ENCODE assay signal across 1 cellular context in genomic region chr13:45447050-45447661, GRCh38.
TF ChIP-seq lines count a peak whose summit lies in the region.

No MANE protein-coding gene starts in this region.

TF ChIP-seq in HepG2, 621 proteins besides CTCF, POLR2A, EP300 and RAD21 (continued from another document):
- TF ChIP-seq, protein P1, sequence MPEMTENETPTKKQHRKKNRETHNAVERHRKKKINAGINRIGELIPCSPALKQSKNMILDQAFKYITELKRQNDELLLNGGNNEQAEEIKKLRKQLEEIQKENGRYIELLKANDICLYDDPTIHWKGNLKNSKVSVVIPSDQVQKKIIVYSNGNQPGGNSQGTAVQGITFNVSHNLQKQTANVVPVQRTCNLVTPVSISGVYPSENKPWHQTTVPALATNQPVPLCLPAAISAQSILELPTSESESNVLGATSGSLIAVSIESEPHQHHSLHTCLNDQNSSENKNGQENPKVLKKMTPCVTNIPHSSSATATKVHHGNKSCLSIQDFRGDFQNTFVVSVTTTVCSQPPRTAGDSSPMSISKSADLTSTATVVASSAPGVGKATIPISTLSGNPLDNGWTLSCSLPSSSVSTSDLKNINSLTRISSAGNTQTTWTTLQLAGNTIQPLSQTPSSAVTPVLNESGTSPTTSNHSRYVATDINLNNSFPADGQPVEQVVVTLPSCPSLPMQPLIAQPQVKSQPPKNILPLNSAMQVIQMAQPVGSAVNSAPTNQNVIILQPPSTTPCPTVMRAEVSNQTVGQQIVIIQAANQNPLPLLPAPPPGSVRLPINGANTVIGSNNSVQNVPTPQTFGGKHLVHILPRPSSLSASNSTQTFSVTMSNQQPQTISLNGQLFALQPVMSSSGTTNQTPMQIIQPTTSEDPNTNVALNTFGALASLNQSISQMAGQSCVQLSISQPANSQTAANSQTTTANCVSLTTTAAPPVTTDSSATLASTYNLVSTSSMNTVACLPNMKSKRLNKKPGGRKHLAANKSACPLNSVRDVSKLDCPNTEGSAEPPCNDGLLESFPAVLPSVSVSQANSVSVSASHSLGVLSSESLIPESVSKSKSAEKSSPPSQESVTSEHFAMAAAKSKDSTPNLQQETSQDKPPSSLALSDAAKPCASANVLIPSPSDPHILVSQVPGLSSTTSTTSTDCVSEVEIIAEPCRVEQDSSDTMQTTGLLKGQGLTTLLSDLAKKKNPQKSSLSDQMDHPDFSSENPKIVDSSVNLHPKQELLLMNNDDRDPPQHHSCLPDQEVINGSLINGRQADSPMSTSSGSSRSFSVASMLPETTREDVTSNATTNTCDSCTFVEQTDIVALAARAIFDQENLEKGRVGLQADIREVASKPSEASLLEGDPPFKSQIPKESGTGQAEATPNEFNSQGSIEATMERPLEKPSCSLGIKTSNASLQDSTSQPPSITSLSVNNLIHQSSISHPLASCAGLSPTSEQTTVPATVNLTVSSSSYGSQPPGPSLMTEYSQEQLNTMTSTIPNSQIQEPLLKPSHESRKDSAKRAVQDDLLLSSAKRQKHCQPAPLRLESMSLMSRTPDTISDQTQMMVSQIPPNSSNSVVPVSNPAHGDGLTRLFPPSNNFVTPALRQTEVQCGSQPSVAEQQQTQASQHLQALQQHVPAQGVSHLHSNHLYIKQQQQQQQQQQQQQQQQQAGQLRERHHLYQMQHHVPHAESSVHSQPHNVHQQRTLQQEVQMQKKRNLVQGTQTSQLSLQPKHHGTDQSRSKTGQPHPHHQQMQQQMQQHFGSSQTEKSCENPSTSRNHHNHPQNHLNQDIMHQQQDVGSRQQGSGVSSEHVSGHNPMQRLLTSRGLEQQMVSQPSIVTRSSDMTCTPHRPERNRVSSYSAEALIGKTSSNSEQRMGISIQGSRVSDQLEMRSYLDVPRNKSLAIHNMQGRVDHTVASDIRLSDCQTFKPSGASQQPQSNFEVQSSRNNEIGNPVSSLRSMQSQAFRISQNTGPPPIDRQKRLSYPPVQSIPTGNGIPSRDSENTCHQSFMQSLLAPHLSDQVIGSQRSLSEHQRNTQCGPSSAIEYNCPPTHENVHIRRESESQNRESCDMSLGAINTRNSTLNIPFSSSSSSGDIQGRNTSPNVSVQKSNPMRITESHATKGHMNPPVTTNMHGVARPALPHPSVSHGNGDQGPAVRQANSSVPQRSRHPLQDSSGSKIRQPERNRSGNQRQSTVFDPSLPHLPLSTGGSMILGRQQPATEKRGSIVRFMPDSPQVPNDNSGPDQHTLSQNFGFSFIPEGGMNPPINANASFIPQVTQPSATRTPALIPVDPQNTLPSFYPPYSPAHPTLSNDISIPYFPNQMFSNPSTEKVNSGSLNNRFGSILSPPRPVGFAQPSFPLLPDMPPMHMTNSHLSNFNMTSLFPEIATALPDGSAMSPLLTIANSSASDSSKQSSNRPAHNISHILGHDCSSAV (CRISPR knock-in tag; IDR thresholded peaks at IDR 0.05; ENCODE audit: borderline replicate concordance) = no peak
- peak; percentile 55; the same call in 1 of the 2 replicates for TF ChIP-seq DR1 (CRISPR knock-in tag; IDR thresholded peaks at IDR 0.05)
- peak; percentile 42; the same call in 1 of the 2 replicates for TF ChIP-seq ZNF629 (CRISPR knock-in tag; conservative IDR thresholded peaks at IDR 0.05)
- no peak for TF ChIP-seq NFIC (IDR thresholded peaks at IDR 0.05; ENCODE audit: low read length)
- TF ChIP-seq KLF15 (CRISPR knock-in tag; IDR thresholded peaks at IDR 0.05; ENCODE audit: borderline replicate concordance) = no peak
- TF ChIP-seq ZNF598 (CRISPR knock-in tag; IDR thresholded peaks at IDR 0.05; ENCODE audit: borderline replicate concordance) = peak; percentile 48; the same call in 1 of the 2 replicates
- TF ChIP-seq IRX3 (CRISPR knock-in tag; IDR thresholded peaks at IDR 0.05; ENCODE audit: borderline replicate concordance, low read depth) = no peak
- TF ChIP-seq MYC (CRISPR knock-in tag; IDR thresholded peaks at IDR 0.05; ENCODE audit: borderline replicate concordance) = no peak
- peak; percentile 93 for TF ChIP-seq SOX5 (CRISPR knock-in tag; IDR thresholded peaks at IDR 0.05; ENCODE audit: borderline replicate concordance)
- TF ChIP-seq SAP130 (CRISPR knock-in tag; IDR thresholded peaks at IDR 0.05; ENCODE audit: low read depth) = peak; percentile 91
- peak; percentile 91 for TF ChIP-seq GATAD2A (CRISPR knock-in tag; IDR thresholded peaks at IDR 0.05)
- no peak for TF ChIP-seq MED8 (CRISPR knock-in tag; IDR thresholded peaks at IDR 0.05; ENCODE audit: insufficient replicate concordance)
- TF ChIP-seq TRIM24 (CRISPR knock-in tag; IDR thresholded peaks at IDR 0.05) = no peak
- TF ChIP-seq ISL2 (CRISPR knock-in tag; IDR thresholded peaks at IDR 0.05) = peak; percentile 88
- TF ChIP-seq ZNF761 (CRISPR knock-in tag; conservative IDR thresholded peaks at IDR 0.05) = 0 out of 2 replicates have a peak, but pooled peaks have one; percentile 47
- TF ChIP-seq ZNF430 (CRISPR knock-in tag; IDR thresholded peaks at IDR 0.05) = peak; percentile 36; the same call in 1 of the 2 replicates
- no peak for TF ChIP-seq SRSF1 (optimal IDR thresholded peaks at IDR 0.05; ENCODE audit: low read depth, low read length)
- TF ChIP-seq CEBPG (CRISPR knock-in tag; IDR thresholded peaks at IDR 0.05) = peak; percentile 75
- no peak for TF ChIP-seq RBM39 (IDR thresholded peaks at IDR 0.05; ENCODE audit: low read depth, low read length, poor library complexity, severe bottlenecking)
- no peak for TF ChIP-seq ZNF75D (CRISPR knock-in tag; IDR thresholded peaks at IDR 0.05; ENCODE audit: borderline replicate concordance)
- TF ChIP-seq, protein P2, sequence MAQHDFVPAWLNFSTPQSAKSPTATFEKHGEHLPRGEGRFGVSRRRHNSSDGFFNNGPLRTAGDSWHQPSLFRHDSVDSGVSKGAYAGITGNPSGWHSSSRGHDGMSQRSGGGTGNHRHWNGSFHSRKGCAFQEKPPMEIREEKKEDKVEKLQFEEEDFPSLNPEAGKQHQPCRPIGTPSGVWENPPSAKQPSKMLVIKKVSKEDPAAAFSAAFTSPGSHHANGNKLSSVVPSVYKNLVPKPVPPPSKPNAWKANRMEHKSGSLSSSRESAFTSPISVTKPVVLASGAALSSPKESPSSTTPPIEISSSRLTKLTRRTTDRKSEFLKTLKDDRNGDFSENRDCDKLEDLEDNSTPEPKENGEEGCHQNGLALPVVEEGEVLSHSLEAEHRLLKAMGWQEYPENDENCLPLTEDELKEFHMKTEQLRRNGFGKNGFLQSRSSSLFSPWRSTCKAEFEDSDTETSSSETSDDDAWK (CRISPR knock-in tag; IDR thresholded peaks at IDR 0.05) = no peak
- 0 out of 2 replicates have a peak, but pooled peaks have one; percentile 67 for TF ChIP-seq TARDBP (CRISPR knock-in tag; IDR thresholded peaks at IDR 0.05)
- peak; percentile 88; the same call in 1 of the 2 replicates for TF ChIP-seq MEIS1 (CRISPR knock-in tag; IDR thresholded peaks at IDR 0.05; ENCODE audit: borderline replicate concordance)
- TF ChIP-seq ZNF503 (CRISPR knock-in tag; IDR thresholded peaks at IDR 0.05) = peak; percentile 65; the same call in 1 of the 2 replicates
- TF ChIP-seq ZNF235 (CRISPR knock-in tag; IDR thresholded peaks at IDR 0.05; ENCODE audit: borderline replicate concordance) = no peak
- TF ChIP-seq, protein P3, sequence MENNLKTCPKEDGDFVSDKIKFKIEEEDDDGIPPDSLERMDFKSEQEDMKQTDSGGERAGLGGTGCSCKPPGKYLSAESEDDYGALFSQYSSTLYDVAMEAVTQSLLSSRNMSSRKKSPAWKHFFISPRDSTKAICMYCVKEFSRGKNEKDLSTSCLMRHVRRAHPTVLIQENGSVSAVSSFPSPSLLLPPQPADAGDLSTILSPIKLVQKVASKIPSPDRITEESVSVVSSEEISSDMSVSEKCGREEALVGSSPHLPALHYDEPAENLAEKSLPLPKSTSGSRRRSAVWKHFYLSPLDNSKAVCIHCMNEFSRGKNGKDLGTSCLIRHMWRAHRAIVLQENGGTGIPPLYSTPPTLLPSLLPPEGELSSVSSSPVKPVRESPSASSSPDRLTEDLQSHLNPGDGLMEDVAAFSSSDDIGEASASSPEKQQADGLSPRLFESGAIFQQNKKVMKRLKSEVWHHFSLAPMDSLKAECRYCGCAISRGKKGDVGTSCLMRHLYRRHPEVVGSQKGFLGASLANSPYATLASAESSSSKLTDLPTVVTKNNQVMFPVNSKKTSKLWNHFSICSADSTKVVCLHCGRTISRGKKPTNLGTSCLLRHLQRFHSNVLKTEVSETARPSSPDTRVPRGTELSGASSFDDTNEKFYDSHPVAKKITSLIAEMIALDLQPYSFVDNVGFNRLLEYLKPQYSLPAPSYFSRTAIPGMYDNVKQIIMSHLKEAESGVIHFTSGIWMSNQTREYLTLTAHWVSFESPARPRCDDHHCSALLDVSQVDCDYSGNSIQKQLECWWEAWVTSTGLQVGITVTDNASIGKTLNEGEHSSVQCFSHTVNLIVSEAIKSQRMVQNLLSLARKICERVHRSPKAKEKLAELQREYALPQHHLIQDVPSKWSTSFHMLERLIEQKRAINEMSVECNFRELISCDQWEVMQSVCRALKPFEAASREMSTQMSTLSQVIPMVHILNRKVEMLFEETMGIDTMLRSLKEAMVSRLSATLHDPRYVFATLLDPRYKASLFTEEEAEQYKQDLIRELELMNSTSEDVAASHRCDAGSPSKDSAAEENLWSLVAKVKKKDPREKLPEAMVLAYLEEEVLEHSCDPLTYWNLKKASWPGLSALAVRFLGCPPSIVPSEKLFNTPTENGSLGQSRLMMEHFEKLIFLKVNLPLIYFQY (CRISPR knock-in tag; IDR thresholded peaks at IDR 0.05; ENCODE audit: borderline replicate concordance) = no peak
- no peak for TF ChIP-seq ISX (CRISPR knock-in tag; conservative IDR thresholded peaks at IDR 0.05)
- no peak for TF ChIP-seq JARID2 (CRISPR knock-in tag; IDR thresholded peaks at IDR 0.05; ENCODE audit: insufficient replicate concordance)
- no peak for TF ChIP-seq SETDB1 (CRISPR knock-in tag; IDR thresholded peaks at IDR 0.05; ENCODE audit: borderline replicate concordance)
- TF ChIP-seq NR2C2 (CRISPR knock-in tag; IDR thresholded peaks at IDR 0.05; ENCODE audit: borderline replicate concordance) = peak; percentile 89
- no peak for TF ChIP-seq NCOA1 (CRISPR knock-in tag; IDR thresholded peaks at IDR 0.05)
- no peak for TF ChIP-seq TAF15 (IDR thresholded peaks at IDR 0.05; ENCODE audit: low read depth, low read length, poor library complexity, severe bottlenecking)
- TF ChIP-seq FOSL1 (CRISPR knock-in tag; IDR thresholded peaks at IDR 0.05; ENCODE audit: borderline replicate concordance) = no peak
- TF ChIP-seq ZNF776 (CRISPR knock-in tag; IDR thresholded peaks at IDR 0.05) = no peak
- no peak for TF ChIP-seq ZNF619 (CRISPR knock-in tag; IDR thresholded peaks at IDR 0.05)
- TF ChIP-seq TGIF2 (CRISPR knock-in tag; IDR thresholded peaks at IDR 0.05) = no peak; the same call in 1 of the 2 replicates
- 0 out of 2 replicates have a peak, but pooled peaks have one; percentile 31 for TF ChIP-seq HINFP (CRISPR knock-in tag; IDR thresholded peaks at IDR 0.05; ENCODE audit: low read depth)
- no peak for TF ChIP-seq ZNF589 (CRISPR knock-in tag; conservative IDR thresholded peaks at IDR 0.05)
- no peak for TF ChIP-seq MAFG (CRISPR knock-in tag; IDR thresholded peaks at IDR 0.05)
- TF ChIP-seq, protein P4, sequence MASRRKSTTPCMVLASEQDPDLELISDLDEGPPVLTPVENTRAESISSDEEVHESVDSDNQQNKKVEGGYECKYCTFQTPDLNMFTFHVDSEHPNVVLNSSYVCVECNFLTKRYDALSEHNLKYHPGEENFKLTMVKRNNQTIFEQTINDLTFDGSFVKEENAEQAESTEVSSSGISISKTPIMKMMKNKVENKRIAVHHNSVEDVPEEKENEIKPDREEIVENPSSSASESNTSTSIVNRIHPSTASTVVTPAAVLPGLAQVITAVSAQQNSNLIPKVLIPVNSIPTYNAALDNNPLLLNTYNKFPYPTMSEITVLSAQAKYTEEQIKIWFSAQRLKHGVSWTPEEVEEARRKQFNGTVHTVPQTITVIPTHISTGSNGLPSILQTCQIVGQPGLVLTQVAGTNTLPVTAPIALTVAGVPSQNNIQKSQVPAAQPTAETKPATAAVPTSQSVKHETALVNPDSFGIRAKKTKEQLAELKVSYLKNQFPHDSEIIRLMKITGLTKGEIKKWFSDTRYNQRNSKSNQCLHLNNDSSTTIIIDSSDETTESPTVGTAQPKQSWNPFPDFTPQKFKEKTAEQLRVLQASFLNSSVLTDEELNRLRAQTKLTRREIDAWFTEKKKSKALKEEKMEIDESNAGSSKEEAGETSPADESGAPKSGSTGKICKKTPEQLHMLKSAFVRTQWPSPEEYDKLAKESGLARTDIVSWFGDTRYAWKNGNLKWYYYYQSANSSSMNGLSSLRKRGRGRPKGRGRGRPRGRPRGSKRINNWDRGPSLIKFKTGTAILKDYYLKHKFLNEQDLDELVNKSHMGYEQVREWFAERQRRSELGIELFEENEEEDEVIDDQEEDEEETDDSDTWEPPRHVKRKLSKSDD (CRISPR knock-in tag; IDR thresholded peaks at IDR 0.05; ENCODE audit: low read depth) = peak; percentile 84
- peak; percentile 97 for TF ChIP-seq FOXO1 (CRISPR knock-in tag; IDR thresholded peaks at IDR 0.05)
- TF ChIP-seq NFE2L2 (IDR thresholded peaks at IDR 0.05; ENCODE audit: low read length) = no peak
- no peak for TF ChIP-seq ZFYVE20 (CRISPR knock-in tag; IDR thresholded peaks at IDR 0.05; ENCODE audit: borderline replicate concordance, low read depth)
- no peak for TF ChIP-seq NFYB (CRISPR knock-in tag; IDR thresholded peaks at IDR 0.05)
- peak; percentile 84 for TF ChIP-seq ZMYM4 (CRISPR knock-in tag; IDR thresholded peaks at IDR 0.05)
- no peak for TF ChIP-seq REPIN1 (CRISPR knock-in tag; IDR thresholded peaks at IDR 0.05; ENCODE audit: borderline replicate concordance, low read depth)
- TF ChIP-seq GTF3A (CRISPR knock-in tag; conservative IDR thresholded peaks at IDR 0.05) = no peak
- TF ChIP-seq KAT8 (CRISPR knock-in tag; IDR thresholded peaks at IDR 0.05) = peak; percentile 75; the same call in 1 of the 2 replicates
- TF ChIP-seq NCOA2 (CRISPR knock-in tag; IDR thresholded peaks at IDR 0.05) = peak; percentile 96
